In the genomic region with DNA sequence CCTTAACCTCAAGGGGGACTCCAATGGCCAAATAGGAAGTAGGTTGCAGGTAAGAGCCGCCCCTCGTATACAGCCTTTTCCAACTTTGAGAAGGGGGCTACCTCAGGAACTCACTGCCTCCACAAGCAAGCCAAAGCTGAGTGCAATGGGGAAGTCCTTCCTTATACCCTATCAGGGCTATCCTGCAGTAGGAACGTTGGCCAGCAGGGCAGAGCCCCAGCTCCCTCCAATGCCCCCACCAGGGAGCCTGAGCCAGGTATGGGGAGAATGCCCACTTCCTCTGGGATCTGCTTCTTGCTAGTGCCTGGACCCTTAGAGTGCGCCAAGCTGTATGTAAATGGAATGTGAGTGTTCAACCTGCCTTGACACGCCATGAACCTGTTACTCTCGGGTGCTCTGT, we compare ENCODE assay signal across 26 cellular contexts. TPM values are rescaled to one million over a fixed set of nuclear protein-coding genes. Genes with fewer than 3 reads are reported as not detected.
"Had no signal": no experiment of that assay in that cellular context is flagged by ENCODE, and none has a peak within 500 bp of the region (broad histone marks: within the 10 kb centered on the region; RNA-seq: fewer than 3 reads in every experiment).

No MANE protein-coding gene starts in this region.

- H3K27ac ChIP-seq: body of pancreas, dorsolateral prefrontal cortex, prostate gland, right atrium auricular region, tibial nerve had no signal

- DNase-seq: activated CD4-positive, alpha-beta T cell treated with anti-CD3 and anti-CD28 coated beads, Interleukin-2, amount 10 ng/mL, durations not matched to agents 7 days and 5 days; activated CD8-positive, alpha-beta T cell treated with anti-CD3 and anti-CD28 coated beads, Interleukin-2, amount 10 ng/mL, durations not matched to agents 7 days and 5 days; activated naive CD4-positive, alpha-beta T cell treated with Interleukin-2 at 50 U/mL for 16 hours; activated naive CD8-positive, alpha-beta T cell treated with anti-CD3 and anti-CD28 coated beads, Interleukin-2, amount 10 ng/mL, durations not matched to agents 7 days and 5 days; activated T-cell treated with anti-CD3 and anti-CD28 coated beads, Interleukin-2, amount 50 U/mL, for 24 hours; amygdala; body of pancreas; central memory CD4-positive, alpha-beta T cell; dorsolateral prefrontal cortex; foreskin melanocyte; glutamatergic neuron; hippocampal formation; T1000 had no signal

- H3K9me3 ChIP-seq: body of pancreas, prostate gland, right atrium auricular region, tibial nerve had no signal

- H3K4me1 Mint-ChIP-seq: activated CD4-positive, alpha-beta T cell treated with anti-CD3 and anti-CD28 coated beads, Interleukin-2, amount 10 ng/mL, durations not matched to agents 7 days and 5 days had no signal

- ATAC-seq: activated CD4-positive, CD25-positive, alpha-beta regulatory T cell treated with anti-CD3 and anti-CD28 coated beads, Interleukin-2, amount 50 U/mL, for 24 hours; activated CD8-positive, alpha-beta T cell treated with anti-CD3 and anti-CD28 coated beads, Interleukin-2, amount 10 ng/mL, durations not matched to agents 7 days and 5 days; body of pancreas; left lobe of liver had no signal

- H3K4me3 ChIP-seq: body of pancreas, dorsolateral prefrontal cortex, prostate gland, right atrium auricular region, tibial nerve had no signal

- H3K27me3 ChIP-seq: body of pancreas, dorsolateral prefrontal cortex, right atrium auricular region, tibial nerve had no signal

- FAIRE-seq: colon, keratinocyte, urothelium cell line had no signal

- H3K27me3 Mint-ChIP-seq: activated CD4-positive, alpha-beta T cell treated with anti-CD3 and anti-CD28 coated beads, Interleukin-2, amount 10 ng/mL, durations not matched to agents 7 days and 5 days; activated naive CD8-positive, alpha-beta T cell treated with anti-CD3 and anti-CD28 coated beads, Interleukin-2, amount 10 ng/mL, durations not matched to agents 7 days and 5 days; activated T-cell treated with anti-CD3 and anti-CD28 coated beads, Interleukin-2, amount 50 U/mL, for 24 hours; stimulated activated naive CD8-positive, alpha-beta T cell treated with anti-CD3 and anti-CD28 coated beads, Interleukin-15, Interleukin-2, amounts not matched to agents 100 ng/mL and 50 ng/mL, for 24 hours had no signal

- H3K9me3 Mint-ChIP-seq: activated CD4-positive, alpha-beta T cell treated with anti-CD3 and anti-CD28 coated beads, Interleukin-2, amount 10 ng/mL, durations not matched to agents 7 days and 5 days; activated naive CD8-positive, alpha-beta T cell treated with anti-CD3 and anti-CD28 coated beads, Interleukin-2, amount 10 ng/mL, durations not matched to agents 7 days and 5 days; activated T-cell treated with anti-CD3 and anti-CD28 coated beads, Interleukin-2, amount 50 U/mL, for 24 hours; activated T-helper 2 cell treated with anti-CD3 and anti-CD28 coated beads, Interferon-gamma antibody, Interleukin-2, Interleukin-4, amounts not matched to agents 10 μg/mL and 5 μg/mL and 100 μg/mL, durations not matched to agents 14 hours and 24 hours and 36 hours; stimulated activated naive CD8-positive, alpha-beta T cell treated with anti-CD3 and anti-CD28 coated beads, Interleukin-15, Interleukin-2, amounts not matched to agents 100 ng/mL and 50 ng/mL, for 24 hours had no signal

- H3K4me1 ChIP-seq: body of pancreas, prostate gland, tibial nerve had no signal

- H3K27ac Mint-ChIP-seq: activated CD4-positive, alpha-beta T cell treated with anti-CD3 and anti-CD28 coated beads, Interleukin-2, amount 10 ng/mL, durations not matched to agents 7 days and 5 days; activated CD8-positive, alpha-beta T cell treated with anti-CD3 and anti-CD28 coated beads, Interleukin-2, amount 10 ng/mL, durations not matched to agents 7 days and 5 days; activated naive CD8-positive, alpha-beta T cell treated with anti-CD3 and anti-CD28 coated beads, Interleukin-2, amount 10 ng/mL, durations not matched to agents 7 days and 5 days; activated T-cell treated with anti-CD3 and anti-CD28 coated beads, Interleukin-2, amount 50 U/mL, for 24 hours; activated T-helper 2 cell treated with anti-CD3 and anti-CD28 coated beads, Interferon-gamma antibody, Interleukin-2, Interleukin-4, amounts not matched to agents 10 μg/mL and 5 μg/mL and 100 μg/mL, durations not matched to agents 14 hours and 24 hours and 36 hours; stimulated activated naive CD8-positive, alpha-beta T cell treated with anti-CD3 and anti-CD28 coated beads, Interleukin-15, Interleukin-2, amounts not matched to agents 100 ng/mL and 50 ng/mL, for 24 hours had no signal

- H3K36me3 Mint-ChIP-seq: activated naive CD8-positive, alpha-beta T cell treated with anti-CD3 and anti-CD28 coated beads, Interleukin-2, amount 10 ng/mL, durations not matched to agents 7 days and 5 days had no signal

- H3K4me3 Mint-ChIP-seq: activated CD4-positive, alpha-beta T cell treated with anti-CD3 and anti-CD28 coated beads, Interleukin-2, amount 10 ng/mL, durations not matched to agents 7 days and 5 days; activated CD8-positive, alpha-beta T cell treated with anti-CD3 and anti-CD28 coated beads, Interleukin-2, amount 10 ng/mL, durations not matched to agents 7 days and 5 days; activated naive CD8-positive, alpha-beta T cell treated with anti-CD3 and anti-CD28 coated beads, Interleukin-2, amount 10 ng/mL, durations not matched to agents 7 days and 5 days; activated T-cell treated with anti-CD3 and anti-CD28 coated beads, Interleukin-2, amount 50 U/mL, for 24 hours; stimulated activated naive CD8-positive, alpha-beta T cell treated with anti-CD3 and anti-CD28 coated beads, Interleukin-15, Interleukin-2, amounts not matched to agents 100 ng/mL and 50 ng/mL, for 24 hours had no signal

- H3K36me3 ChIP-seq: prostate gland, right atrium auricular region, tibial nerve had no signal

RNA-seq across cellular contexts. Expression of gene CACNA2D2, which starts 16.3 kb away (rescaled TPM):
- total RNA-seq: epithelial cell of proximal tubule, fibroblast of lung, myocyte had no signal
